ENCODE assay signal across 34 cellular contexts in genomic region chr16:53412549-53412948, GRCh38.
"Had no signal": no experiment of that assay in that cellular context is flagged by ENCODE, and none has a peak within 500 bp of the region (broad histone marks: within the 10 kb centered on the region; RNA-seq: fewer than 3 reads in every experiment).

No MANE protein-coding gene starts in this region.

- ATAC-seq: activated CD8-positive, alpha-beta T cell treated with anti-CD3 and anti-CD28 coated beads for 36 hours; activated naive CD4-positive, alpha-beta T cell treated with anti-CD3 and anti-CD28 coated beads, Interleukin-2, amount 50 U/mL, for 72 hours; activated T-cell treated with anti-CD3 and anti-CD28 coated beads, Interleukin-2, amount 50 U/mL, for 4 hours; activated T-cell treated with anti-CD3 and anti-CD28 coated beads, Interleukin-2, amount 50 U/mL, for 72 hours; activated T-helper 17 cell treated with anti-CD3 and anti-CD28 coated beads, Interleukin-2, amount 50 U/mL, for 72 hours; body of pancreas had no signal

- H3K9me3 ChIP-seq: adrenal gland, body of pancreas had no signal

- H3K36me3 ChIP-seq: adrenal gland, brain microvascular endothelial cell, breast epithelium had no signal

- DNase-seq: activated B cell treated with CpG ODN at 0.5 μM for 24 hours; activated CD4-positive, alpha-beta memory T cell treated with anti-CD3 and anti-CD28 coated beads for 36 hours; activated CD4-positive, alpha-beta T cell treated with anti-CD3 and anti-CD28 coated beads for 4 hours; activated CD4-positive, alpha-beta T cell treated with anti-CD3 and anti-CD28 coated beads, Interleukin-2, amount 10 ng/mL, durations not matched to agents 24 days and 14 days; activated CD4-positive, alpha-beta T cell treated with anti-CD3 and anti-CD28 coated beads, Interleukin-2, amount 50 U/mL, for 1 hour; activated CD4-positive, alpha-beta T cell treated with anti-CD3 and anti-CD28 coated beads, Interleukin-2, amount 50 U/mL, for 4 hours; activated CD4-positive, CD25-positive, alpha-beta regulatory T cell treated with anti-CD3 and anti-CD28 coated beads, Interleukin-2, amount 50 U/mL, for 72 hours; activated CD8-positive, alpha-beta memory T cell treated with anti-CD3 and anti-CD28 coated beads, Interleukin-2, amount 50 U/mL, for 4 hours; activated CD8-positive, alpha-beta T cell treated with anti-CD3 and anti-CD28 coated beads for 36 hours; activated effector memory CD4-positive, alpha-beta T cell treated with anti-CD3 and anti-CD28 coated beads, Interleukin-2, amount 50 U/mL, for 16 hours; activated gamma-delta T cell treated with Interleukin-2 at 50 U/mL for 16 hours; activated naive CD4-positive, alpha-beta T cell; activated naive CD4-positive, alpha-beta T cell treated with anti-CD3 and anti-CD28 coated beads for 36 hours; activated naive CD4-positive, alpha-beta T cell treated with anti-CD3 and anti-CD28 coated beads, Interleukin-2, amount 50 U/mL, for 16 hours; activated naive CD8-positive, alpha-beta T cell treated with anti-CD3 and anti-CD28 coated beads for 36 hours; activated T-cell treated with anti-CD3 and anti-CD28 coated beads for 4 hours; activated T-cell treated with anti-CD3 and anti-CD28 coated beads, Interleukin-2, amount 50 U/mL, for 1 hour; activated T-cell treated with anti-CD3 and anti-CD28 coated beads, Interleukin-2, amount 50 U/mL, for 4 hours; activated T-cell treated with anti-CD3 and anti-CD28 coated beads, Interleukin-2, amount 50 U/mL, for 72 hours; adrenal gland; amniotic stem cell; aorta; body of pancreas; brain microvascular endothelial cell; central memory CD4-positive, alpha-beta T cell; T-helper 1 cell; T-helper 2 cell; T-helper 9 cell had no signal

- H3K27ac ChIP-seq: adrenal gland, body of pancreas, brain microvascular endothelial cell, breast epithelium, VCaP had no signal

- H3K27me3 ChIP-seq: adrenal gland, body of pancreas, brain microvascular endothelial cell, breast epithelium had no signal

- H3K4me1 ChIP-seq: adrenal gland, body of pancreas, breast epithelium had no signal

- FAIRE-seq: astrocyte, TTC549 had no signal

- H3K4me3 ChIP-seq: adrenal gland, body of pancreas, breast epithelium had no signal
